In the genomic region with DNA sequence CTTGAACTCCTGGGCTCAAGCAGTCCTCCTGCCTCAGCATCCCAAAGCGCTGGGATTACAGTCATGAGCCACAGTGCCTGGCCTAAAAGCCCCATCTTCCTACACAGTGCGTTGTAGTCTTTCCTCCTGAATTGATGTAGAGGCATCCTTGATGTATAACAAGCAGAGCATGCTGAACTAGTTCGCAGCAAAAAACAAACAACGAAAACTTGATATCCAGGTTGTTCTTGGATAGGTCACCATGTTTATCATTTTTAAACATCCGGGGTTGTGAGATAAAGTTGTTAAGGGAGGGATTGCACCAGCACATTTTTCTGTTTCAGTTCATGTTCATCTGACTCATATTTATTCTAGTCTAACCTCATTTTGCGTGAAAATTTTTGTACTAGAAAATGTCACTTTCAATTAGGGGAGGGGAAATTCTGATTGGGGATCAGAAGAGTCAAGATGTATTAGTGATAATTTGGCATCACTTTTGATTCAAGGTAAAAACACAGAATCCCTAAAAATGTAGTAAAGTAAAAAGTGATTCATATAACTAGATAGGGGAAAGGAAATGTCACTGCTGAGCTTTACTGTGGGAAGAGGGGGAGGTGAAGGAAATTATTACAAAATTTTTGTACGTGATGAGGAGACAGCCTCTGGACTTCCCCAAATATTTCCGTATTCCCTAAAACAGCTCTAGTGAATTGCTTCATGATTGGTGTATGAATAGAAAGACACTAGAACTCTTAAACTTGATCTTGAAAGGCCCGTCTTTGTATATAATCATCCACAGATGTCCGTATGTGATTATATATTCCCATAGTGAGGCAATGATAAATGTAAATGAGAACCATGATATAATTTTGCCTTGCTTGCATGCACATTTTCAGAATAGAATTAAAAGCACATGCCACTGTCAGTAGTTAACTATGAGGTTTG, we compare ENCODE assay signal across 8 cellular contexts. TPM values are rescaled to one million over a fixed set of nuclear protein-coding genes. Genes with fewer than 3 reads are reported as not detected.
A peak's percentile ranks its signal among the peaks of the same experiment; 100 is the strongest.
DNase-seq lines count a peak whose midpoint lies in the region; ATAC-seq and TF ChIP-seq lines count a peak whose summit lies in the region.

No MANE protein-coding gene starts in this region.

- no peaks in the 10 kb centered on the region for H3K9me3 ChIP-seq in stomach

- TF ChIP-seq EP300 in stomach (IDR thresholded peaks at IDR 0.05), result no peak

- H3K36me3 ChIP-seq in stomach, result no peaks in the 10 kb centered on the region

- H3K27me3 Mint-ChIP-seq in CD14-positive monocyte (ENCODE audit: low read depth in 3 of 3), result peaks cover 0 to 2% (median 0%) of the 10 kb centered on the region in 3 donors

- H3K27ac ChIP-seq in stomach, result peak overlapping the region; percentile 54 to 83 (median 62)

- peaks cover 61% of the 10 kb centered on the region for H3K4me1 Mint-ChIP-seq in CD14-positive monocyte

- no peak overlapping the region for H3K4me3 ChIP-seq in fibroblast of pulmonary artery (replicated peaks; ENCODE audit: low read depth, low read length)
- H3K4me3 ChIP-seq in stomach, result no peak overlapping the region

- no peaks in the 10 kb centered on the region for H3K9me3 Mint-ChIP-seq in CD14-positive monocyte

- intact Hi-C loops in CD14-positive monocyte (cut with micrococcal nuclease), result loop anchor here (2.0 to 5.0 kb wide), 2 partner anchors 35 to 36 kb away; no protein-coding TSS in a partner anchor
- intact Hi-C loops in stomach (cut with DNase I; ENCODE audit: low total_unique reads), result no loop called here

- no peak for TF ChIP-seq POLR2A in stomach (IDR thresholded peaks at IDR 0.05)

- WGBS in stomach, 5 donors, result 25 to 46% (median 40%) methylated on average over 10 of the region's 10 CpGs

- ATAC-seq in GM21526 (IDR thresholded peaks at IDR 0.05; ENCODE audit: low FRiP score, unreplicated experiment) (peak; percentile 41), SK-N-SH treated with all-trans-retinoic acid at 6 μM for 48 hours (peak; percentile 88)

- H3K27me3 ChIP-seq in stomach, result no peaks in the 10 kb centered on the region

- peaks cover 25 to 51% (median 39%) of the 10 kb centered on the region in 4 donors for H3K4me1 ChIP-seq in stomach

- peaks cover 35 to 38% of the 10 kb centered on the region in 2 donors for H3K36me3 Mint-ChIP-seq in CD14-positive monocyte

- no peak for DNase-seq in CD14-positive monocyte (ENCODE audit: low spot score)
- peak; percentile 83 for DNase-seq in fibroblast of pulmonary artery (ENCODE audit: low read depth)
- DNase-seq in stomach, result no peak
- no peak for DNase-seq in HK-2 (ENCODE audit: unreplicated experiment)
- DNase-seq in stimulated activated CD8-positive, alpha-beta memory T cell treated with anti-CD3 and anti-CD28 coated beads, Interleukin-4, amount 100 ng/mL, for 48 hours, result no peak
- DNase-seq in midbrain (lab: John Stamatoyannopoulos, UW), result no peak

- H3K27ac Mint-ChIP-seq in CD14-positive monocyte, result peak overlapping the region; percentile 87 to 97 (median 95)

- H3K4me3 Mint-ChIP-seq in CD14-positive monocyte, result peak overlapping the region; percentile 32 to 70

- no peak for TF ChIP-seq CTCF in CD14-positive monocyte (IDR thresholded peaks at IDR 0.05)
- TF ChIP-seq CTCF in fibroblast of pulmonary artery (IDR thresholded peaks at IDR 0.05; ENCODE audit: low read length, missing control alignments), result no peak
- TF ChIP-seq CTCF in stomach (IDR thresholded peaks at IDR 0.05), result no peak

TF ChIP-seq in SK-N-SH treated with all-trans-retinoic acid at 6 μM for 48 hours, 23 proteins besides CTCF, POLR2A, EP300 and RAD21:
- TF ChIP-seq ZNF70 (CRISPR knock-in tag; IDR thresholded peaks at IDR 0.05), result 0 out of 2 replicates have a peak, but pooled peaks have one; percentile 3
- no peak for TF ChIP-seq ISL1 (CRISPR knock-in tag; IDR thresholded peaks at IDR 0.05)
- TF ChIP-seq, protein P1, sequence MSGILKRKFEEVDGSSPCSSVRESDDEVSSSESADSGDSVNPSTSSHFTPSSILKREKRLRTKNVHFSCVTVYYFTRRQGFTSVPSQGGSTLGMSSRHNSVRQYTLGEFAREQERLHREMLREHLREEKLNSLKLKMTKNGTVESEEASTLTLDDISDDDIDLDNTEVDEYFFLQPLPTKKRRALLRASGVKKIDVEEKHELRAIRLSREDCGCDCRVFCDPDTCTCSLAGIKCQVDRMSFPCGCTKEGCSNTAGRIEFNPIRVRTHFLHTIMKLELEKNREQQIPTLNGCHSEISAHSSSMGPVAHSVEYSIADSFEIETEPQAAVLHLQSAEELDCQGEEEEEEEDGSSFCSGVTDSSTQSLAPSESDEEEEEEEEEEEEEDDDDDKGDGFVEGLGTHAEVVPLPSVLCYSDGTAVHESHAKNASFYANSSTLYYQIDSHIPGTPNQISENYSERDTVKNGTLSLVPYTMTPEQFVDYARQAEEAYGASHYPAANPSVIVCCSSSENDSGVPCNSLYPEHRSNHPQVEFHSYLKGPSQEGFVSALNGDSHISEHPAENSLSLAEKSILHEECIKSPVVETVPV (CRISPR knock-in tag; IDR thresholded peaks at IDR 0.05), result no peak
- peak; percentile 93 for TF ChIP-seq TCF4 (CRISPR knock-in tag; IDR thresholded peaks at IDR 0.05; ENCODE audit: borderline replicate concordance)
- TF ChIP-seq PPARA (CRISPR knock-in tag; IDR thresholded peaks at IDR 0.05; ENCODE audit: borderline replicate concordance), result no peak
- TF ChIP-seq TOX (CRISPR knock-in tag; IDR thresholded peaks at IDR 0.05; ENCODE audit: borderline replicate concordance), result no peak

RNA-seq across cellular contexts. Expression of a gene that starts 22.9 kb away (rescaled TPM):
- 10 to 100 TPM; 58.9 to 77.3 TPM for polyA plus RNA-seq in CD14-positive monocyte
- total RNA-seq in stomach, result 100 to 1,000 TPM in 1 of 5 donors, 10 to 100 TPM in 3, 1 to 10 TPM in 1; 2.0 to 103 (median 23.2) TPM
- 10 to 100 TPM in 2 of 3 donors, 1 to 10 TPM in 1; 4.5 to 13.6 (median 13.4) TPM for polyA plus RNA-seq in stomach

RNA-seq across cellular contexts. Expression of a gene that starts 55.0 kb away (rescaled TPM):
- polyA plus RNA-seq in CD14-positive monocyte, result 100 to 1,000 TPM; 178 to 196 TPM
- total RNA-seq in stomach, result 10 to 100 TPM in 4 of 5 donors, 1 to 10 TPM in 1; 8.4 to 69.8 (median 33.0) TPM
- polyA plus RNA-seq in stomach, result 100 to 1,000 TPM; 211 to 432 (median 244) TPM

Comparison
In these comparisons a context has a peak if more than half of its experiments do, and no peak if none do; other contexts are left out.
1. RNA of a gene that starts 22.9 kb away (polyA plus RNA-seq): 58.9 to 77.3 TPM in CD14-positive monocyte; 4.5 to 13.6 TPM in stomach; every median in the first group is over 4 times any median in the second.